ENCODE assay signal across 2 cellular contexts in the genomic region with DNA sequence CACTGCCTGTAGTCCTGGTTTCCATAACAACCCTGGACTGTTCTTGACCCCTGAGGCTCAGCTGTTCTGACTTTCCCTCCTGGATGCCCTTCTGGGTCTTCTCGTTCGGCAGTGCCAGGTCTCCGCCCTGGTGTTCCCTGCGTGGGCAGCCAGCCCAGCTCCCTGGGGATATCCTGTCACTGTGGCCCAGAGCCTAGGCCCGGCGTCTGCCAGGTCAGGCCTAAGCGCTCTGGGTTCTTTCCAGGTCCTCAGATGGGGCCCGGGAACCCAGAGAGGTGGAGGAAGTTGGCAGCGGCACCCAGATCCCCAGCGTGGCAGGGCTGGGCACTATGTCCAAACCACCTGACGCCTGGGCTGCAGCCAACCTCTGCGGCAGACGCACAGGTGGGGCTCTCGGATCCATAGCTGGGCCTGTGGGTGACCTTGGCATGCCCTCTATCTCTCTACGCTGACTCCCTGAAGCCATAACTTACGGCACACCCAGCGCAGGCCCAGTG.
A peak's percentile ranks its signal among the peaks of the same experiment; 100 is the strongest.
TF ChIP-seq lines count a peak whose summit lies in the region.

No MANE protein-coding gene starts in this region.

TF ChIP-seq in Ishikawa, 13 proteins besides CTCF, POLR2A, EP300 and RAD21 (continued from another document):
- TF ChIP-seq CEBPB (IDR thresholded peaks at IDR 0.05) (no peak), TCF12 (IDR thresholded peaks at IDR 0.05; ENCODE audit: low read depth) (peak; percentile 83), CREB1 (IDR thresholded peaks at IDR 0.05; ENCODE audit: low read depth) (no peak), FOXM1 (IDR thresholded peaks at IDR 0.05; ENCODE audit: borderline replicate concordance, low read depth) (peak; percentile 64; the same call in 1 of the 2 replicates), ZBTB7A (IDR thresholded peaks at IDR 0.05; ENCODE audit: low read depth) (peak; percentile 52; the same call in 1 of the 2 replicates)
- TF ChIP-seq, protein P1, sequence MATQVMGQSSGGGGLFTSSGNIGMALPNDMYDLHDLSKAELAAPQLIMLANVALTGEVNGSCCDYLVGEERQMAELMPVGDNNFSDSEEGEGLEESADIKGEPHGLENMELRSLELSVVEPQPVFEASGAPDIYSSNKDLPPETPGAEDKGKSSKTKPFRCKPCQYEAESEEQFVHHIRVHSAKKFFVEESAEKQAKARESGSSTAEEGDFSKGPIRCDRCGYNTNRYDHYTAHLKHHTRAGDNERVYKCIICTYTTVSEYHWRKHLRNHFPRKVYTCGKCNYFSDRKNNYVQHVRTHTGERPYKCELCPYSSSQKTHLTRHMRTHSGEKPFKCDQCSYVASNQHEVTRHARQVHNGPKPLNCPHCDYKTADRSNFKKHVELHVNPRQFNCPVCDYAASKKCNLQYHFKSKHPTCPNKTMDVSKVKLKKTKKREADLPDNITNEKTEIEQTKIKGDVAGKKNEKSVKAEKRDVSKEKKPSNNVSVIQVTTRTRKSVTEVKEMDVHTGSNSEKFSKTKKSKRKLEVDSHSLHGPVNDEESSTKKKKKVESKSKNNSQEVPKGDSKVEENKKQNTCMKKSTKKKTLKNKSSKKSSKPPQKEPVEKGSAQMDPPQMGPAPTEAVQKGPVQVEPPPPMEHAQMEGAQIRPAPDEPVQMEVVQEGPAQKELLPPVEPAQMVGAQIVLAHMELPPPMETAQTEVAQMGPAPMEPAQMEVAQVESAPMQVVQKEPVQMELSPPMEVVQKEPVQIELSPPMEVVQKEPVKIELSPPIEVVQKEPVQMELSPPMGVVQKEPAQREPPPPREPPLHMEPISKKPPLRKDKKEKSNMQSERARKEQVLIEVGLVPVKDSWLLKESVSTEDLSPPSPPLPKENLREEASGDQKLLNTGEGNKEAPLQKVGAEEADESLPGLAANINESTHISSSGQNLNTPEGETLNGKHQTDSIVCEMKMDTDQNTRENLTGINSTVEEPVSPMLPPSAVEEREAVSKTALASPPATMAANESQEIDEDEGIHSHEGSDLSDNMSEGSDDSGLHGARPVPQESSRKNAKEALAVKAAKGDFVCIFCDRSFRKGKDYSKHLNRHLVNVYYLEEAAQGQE (IDR thresholded peaks at IDR 0.05; ENCODE audit: low read depth) = no peak
TF ChIP-seq in Ishikawa: peak in this region for 8.

TF ChIP-seq in K562, 482 proteins besides CTCF, POLR2A, EP300 and RAD21 (continued from another document):
- TF ChIP-seq RFX1 (IDR thresholded peaks at IDR 0.05) (peak; percentile 46; the same call in 1 of the 2 replicates), ZNF436 (CRISPR knock-in tag; IDR thresholded peaks at IDR 0.05) (no peak)
TF ChIP-seq in K562: peak in this region for 1.
